Comparison of ENCODE assay signal across 9 cellular contexts in the genomic region with DNA sequence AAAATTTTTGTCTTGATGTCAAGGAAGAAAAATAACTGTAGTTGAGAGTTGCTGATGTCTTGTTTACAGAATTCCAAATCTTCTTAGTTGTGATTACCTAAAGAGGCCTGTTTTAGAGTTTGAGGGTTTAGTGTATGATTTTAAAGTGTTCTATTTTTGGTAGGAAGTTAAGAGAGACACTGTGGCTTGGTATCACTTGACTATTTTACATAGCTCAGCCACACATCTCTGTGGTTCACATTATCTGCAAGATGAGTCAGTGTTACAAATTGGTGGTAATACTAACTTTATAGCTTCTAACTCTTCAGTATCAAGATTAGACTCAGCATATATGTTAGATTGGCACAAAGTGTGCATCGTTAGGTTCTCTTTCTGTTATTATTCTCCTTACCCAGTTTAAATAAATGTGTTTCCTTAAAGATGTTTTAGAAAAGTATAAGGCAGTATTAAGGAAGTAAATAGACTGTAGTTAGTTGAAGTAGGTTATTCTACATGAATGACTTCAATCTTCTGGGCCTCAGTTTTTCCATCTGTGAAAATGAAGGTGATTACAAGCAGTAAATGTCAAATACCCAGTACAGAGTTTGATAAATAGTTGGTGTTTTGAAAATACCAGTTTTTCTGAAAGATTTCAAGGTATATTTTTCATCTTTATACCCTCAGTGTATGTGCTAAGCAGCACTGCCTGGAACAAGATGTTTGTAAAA. TPM values are rescaled to one million over a fixed set of nuclear protein-coding genes. Genes with fewer than 3 reads are reported as not detected.
A peak's percentile ranks its signal among the peaks of the same experiment; 100 is the strongest.
DNase-seq lines count a peak whose midpoint lies in the region; ATAC-seq and TF ChIP-seq lines count a peak whose summit lies in the region.
"Had no signal": no experiment of that assay in that cellular context is flagged by ENCODE, and none has a peak within 500 bp of the region (broad histone marks: within the 10 kb centered on the region; RNA-seq: fewer than 3 reads in every experiment).

No MANE protein-coding gene starts in this region.

- peak; percentile 88 for ATAC-seq in GM19035 (IDR thresholded peaks at IDR 0.05; ENCODE audit: unreplicated experiment)
- ATAC-seq in HG03064 (IDR thresholded peaks at IDR 0.05; ENCODE audit: low read depth, unreplicated experiment), result peak; percentile 74
- peak; percentile 84 for ATAC-seq in activated CD8-positive, alpha-beta T cell treated with anti-CD3 and anti-CD28 coated beads, Interleukin-2, amount 10 ng/mL, durations not matched to agents 7 days and 5 days

- no peaks in the 10 kb centered on the region for H3K9me3 Mint-ChIP-seq in activated CD8-positive, alpha-beta T cell treated with anti-CD3 and anti-CD28 coated beads, Interleukin-2, amount 10 ng/mL, durations not matched to agents 7 days and 5 days (ENCODE audit: insufficient read depth)
- H3K9me3 Mint-ChIP-seq in endothelial cell (ENCODE audit: unreplicated experiment), result no peaks in the 10 kb centered on the region
- H3K9me3 Mint-ChIP-seq: neural crest cell had no signal

- H3K27ac Mint-ChIP-seq in activated CD8-positive, alpha-beta T cell treated with anti-CD3 and anti-CD28 coated beads, Interleukin-2, amount 10 ng/mL, durations not matched to agents 7 days and 5 days, result peak overlapping the region; percentile 73
- H3K27ac Mint-ChIP-seq in endothelial cell (ENCODE audit: unreplicated experiment), result no peak overlapping the region

- no peak overlapping the region for H3K4me3 ChIP-seq in AG10803 (ENCODE audit: low read length)

- DNase-seq in AG10803 (ENCODE audit: low read depth), result peak; percentile 12
- no peak for DNase-seq in activated CD8-positive, alpha-beta T cell treated with anti-CD3 and anti-CD28 coated beads, Interleukin-2, amount 10 ng/mL, durations not matched to agents 7 days and 5 days
- DNase-seq in central memory CD4-positive, alpha-beta T cell, result no peak
- DNase-seq in endothelial cell (ENCODE audit: low spot score), result no peak
- no peak for DNase-seq in T-helper 9 cell
- DNase-seq in DMS 273 treated with DMSO at 0.1 percent for 48 hours (lab: John Stamatoyannopoulos, UW), result no peak

- H3K27me3 Mint-ChIP-seq in activated CD8-positive, alpha-beta T cell treated with anti-CD3 and anti-CD28 coated beads, Interleukin-2, amount 10 ng/mL, durations not matched to agents 7 days and 5 days (ENCODE audit: low read depth), result no peaks in the 10 kb centered on the region
- H3K27me3 Mint-ChIP-seq in endothelial cell (ENCODE audit: unreplicated experiment), result no peaks in the 10 kb centered on the region

- peaks cover 14% of the 10 kb centered on the region for H3K4me1 Mint-ChIP-seq in activated CD8-positive, alpha-beta T cell treated with anti-CD3 and anti-CD28 coated beads, Interleukin-2, amount 10 ng/mL, durations not matched to agents 7 days and 5 days (ENCODE audit: low read depth)
- H3K4me1 Mint-ChIP-seq in endothelial cell (ENCODE audit: unreplicated experiment), result no peaks in the 10 kb centered on the region
- H3K4me1 Mint-ChIP-seq: neural crest cell had no signal

- H3K36me3 Mint-ChIP-seq in activated CD8-positive, alpha-beta T cell treated with anti-CD3 and anti-CD28 coated beads, Interleukin-2, amount 10 ng/mL, durations not matched to agents 7 days and 5 days (ENCODE audit: low read depth), result peaks cover 13% of the 10 kb centered on the region
- H3K36me3 Mint-ChIP-seq in endothelial cell (ENCODE audit: low read depth, unreplicated experiment), result peaks cover 7% of the 10 kb centered on the region

- POLR2A ChIA-PET in activated CD8-positive, alpha-beta T cell treated with anti-CD3 and anti-CD28 coated beads, Interleukin-2, amount 10 ng/mL, durations not matched to agents 7 days and 5 days (lab: Charles Lee), result no interaction called here

- no peak for TF ChIP-seq CTCF in AG10803 (conservative IDR thresholded peaks at IDR 0.05; ENCODE audit: low read length)
- TF ChIP-seq CTCF in endothelial cell (IDR thresholded peaks at IDR 0.05; ENCODE audit: unreplicated experiment), result no peak

- no peak overlapping the region for H3K4me3 Mint-ChIP-seq in activated CD8-positive, alpha-beta T cell treated with anti-CD3 and anti-CD28 coated beads, Interleukin-2, amount 10 ng/mL, durations not matched to agents 7 days and 5 days
- no peak overlapping the region for H3K4me3 Mint-ChIP-seq in endothelial cell (ENCODE audit: unreplicated experiment)
- H3K4me3 Mint-ChIP-seq: neural crest cell had no signal

- CTCF ChIA-PET in activated CD8-positive, alpha-beta T cell treated with anti-CD3 and anti-CD28 coated beads, Interleukin-2, amount 10 ng/mL, durations not matched to agents 7 days and 5 days (lab: Charles Lee), result interaction anchor here (0.6 kb wide), 1 partner anchor 994 kb away, joined by 3 read pairs; no protein-coding TSS in a partner anchor

RNA-seq across cellular contexts. Expression of a gene that starts 33.4 kb away (rescaled TPM):
- 10 to 100 TPM; 21.2 to 26.0 TPM for total RNA-seq in activated CD8-positive, alpha-beta T cell treated with anti-CD3 and anti-CD28 coated beads, Interleukin-2, amount 10 ng/mL, durations not matched to agents 7 days and 5 days
- 34.1 TPM for total RNA-seq in endothelial cell (ENCODE audit: unreplicated experiment)
